1 cellular context compared by ENCODE assay signal in genomic region chr7:139133335-139134139, GRCh38.
TF ChIP-seq lines count a peak whose summit lies in the region.

No MANE protein-coding gene starts in this region.

TF ChIP-seq in HepG2, 621 proteins besides CTCF, POLR2A, EP300 and RAD21 (continued from another document and continues in another):
- peak; percentile 69 for TF ChIP-seq FOXP4 (CRISPR knock-in tag; IDR thresholded peaks at IDR 0.05)
- no peak for TF ChIP-seq ISX (CRISPR knock-in tag; conservative IDR thresholded peaks at IDR 0.05)
- TF ChIP-seq ZNF713 (CRISPR knock-in tag; IDR thresholded peaks at IDR 0.05), result no peak
- TF ChIP-seq ZNF510 (CRISPR knock-in tag; IDR thresholded peaks at IDR 0.05; ENCODE audit: low read depth), result no peak
- TF ChIP-seq RFX3 (CRISPR knock-in tag; IDR thresholded peaks at IDR 0.05), result peak; percentile 94
- TF ChIP-seq THYN1 (CRISPR knock-in tag; IDR thresholded peaks at IDR 0.05; ENCODE audit: borderline replicate concordance, low read depth), result no peak
- TF ChIP-seq HDAC6 (IDR thresholded peaks at IDR 0.05; ENCODE audit: low read depth, low read length), result no peak
- no peak for TF ChIP-seq SNRNP70 (IDR thresholded peaks at IDR 0.05; ENCODE audit: low read depth, low read length)
- no peak for TF ChIP-seq DNMT1 (CRISPR knock-in tag; IDR thresholded peaks at IDR 0.05)
- TF ChIP-seq HES4 (CRISPR knock-in tag; IDR thresholded peaks at IDR 0.05; ENCODE audit: borderline replicate concordance), result peak; percentile 79; the same call in 1 of the 2 replicates
- no peak for TF ChIP-seq NONO (IDR thresholded peaks at IDR 0.05)
- TF ChIP-seq NONO (CRISPR knock-in tag; conservative IDR thresholded peaks at IDR 0.05), result peak; percentile 87
- TF ChIP-seq TOPORS (CRISPR knock-in tag; IDR thresholded peaks at IDR 0.05), result no peak
- TF ChIP-seq PHF5A (CRISPR knock-in tag; IDR thresholded peaks at IDR 0.05; ENCODE audit: low read depth, unreplicated experiment), result no peak
- TF ChIP-seq E2F2 (CRISPR knock-in tag; IDR thresholded peaks at IDR 0.05; ENCODE audit: borderline replicate concordance), result 0 out of 2 replicates have a peak, but pooled peaks have one; percentile 30
- TF ChIP-seq HOMEZ (CRISPR knock-in tag; IDR thresholded peaks at IDR 0.05; ENCODE audit: low read depth), result peak; percentile 27; the same call in 1 of the 2 replicates
- TF ChIP-seq ZSCAN30 (CRISPR knock-in tag; IDR thresholded peaks at IDR 0.05), result no peak
- TF ChIP-seq ZNF501 (CRISPR knock-in tag; IDR thresholded peaks at IDR 0.05), result peak; percentile 85
- no peak for TF ChIP-seq HNRNPL (IDR thresholded peaks at IDR 0.05; ENCODE audit: low read depth, low read length)
- peak; percentile 44; the same call in 1 of the 2 replicates for TF ChIP-seq ZFP41 (CRISPR knock-in tag; IDR thresholded peaks at IDR 0.05; ENCODE audit: borderline replicate concordance)
- TF ChIP-seq PHB2 (IDR thresholded peaks at IDR 0.05; ENCODE audit: partially characterized antibody), result no peak
- peak; percentile 87; the same call in 1 of the 2 replicates for TF ChIP-seq TARDBP (CRISPR knock-in tag; IDR thresholded peaks at IDR 0.05)
- peak; percentile 93 for TF ChIP-seq TFDP1 (CRISPR knock-in tag; IDR thresholded peaks at IDR 0.05; ENCODE audit: borderline replicate concordance)
- no peak for TF ChIP-seq REL (CRISPR knock-in tag; conservative IDR thresholded peaks at IDR 0.05)
- TF ChIP-seq MYC (CRISPR knock-in tag; IDR thresholded peaks at IDR 0.05; ENCODE audit: borderline replicate concordance), result peak; percentile 72; the same call in 1 of the 2 replicates
- no peak for TF ChIP-seq HMGA1 (CRISPR knock-in tag; conservative IDR thresholded peaks at IDR 0.05)
- TF ChIP-seq NCOR1 (IDR thresholded peaks at IDR 0.05; ENCODE audit: borderline replicate concordance, low read length), result peak; percentile 74; the same call in 1 of the 2 replicates
- no peak for TF ChIP-seq TBP (CRISPR knock-in tag; IDR thresholded peaks at IDR 0.05)
- TF ChIP-seq ISL2 (CRISPR knock-in tag; IDR thresholded peaks at IDR 0.05), result peak; percentile 53; the same call in 1 of the 2 replicates
- no peak for TF ChIP-seq CREB3 (CRISPR knock-in tag; IDR thresholded peaks at IDR 0.05)
- TF ChIP-seq ZIK1 (CRISPR knock-in tag; IDR thresholded peaks at IDR 0.05; ENCODE audit: borderline replicate concordance, low read depth), result no peak
- TF ChIP-seq MAZ (IDR thresholded peaks at IDR 0.05; ENCODE audit: borderline replicate concordance, low read depth, low read length), result no peak
- TF ChIP-seq MAZ (CRISPR knock-in tag; IDR thresholded peaks at IDR 0.05; ENCODE audit: low read depth), result peak; percentile 91
- no peak for TF ChIP-seq ZNF484 (CRISPR knock-in tag; IDR thresholded peaks at IDR 0.05; ENCODE audit: borderline replicate concordance, low read depth)
- no peak for TF ChIP-seq ZKSCAN5 (CRISPR knock-in tag; IDR thresholded peaks at IDR 0.05)
- TF ChIP-seq ZNF121 (CRISPR knock-in tag; IDR thresholded peaks at IDR 0.05), result 0 out of 2 replicates have a peak, but pooled peaks have one; percentile 33
- no peak for TF ChIP-seq AGO1 (IDR thresholded peaks at IDR 0.05; ENCODE audit: low read depth, low read length, poor library complexity, severe bottlenecking)
- TF ChIP-seq NFIB (CRISPR knock-in tag; IDR thresholded peaks at IDR 0.05; ENCODE audit: borderline replicate concordance), result no peak
- TF ChIP-seq DPF2 (CRISPR knock-in tag; IDR thresholded peaks at IDR 0.05; ENCODE audit: borderline replicate concordance, low read depth), result 0 out of 2 replicates have a peak, but pooled peaks have one; percentile 17
- TF ChIP-seq BRD4 (CRISPR knock-in tag; IDR thresholded peaks at IDR 0.05), result peak; percentile 85
- peak; percentile 86 for TF ChIP-seq POGZ (CRISPR knock-in tag; IDR thresholded peaks at IDR 0.05)
- no peak for TF ChIP-seq ATF5 (CRISPR knock-in tag; IDR thresholded peaks at IDR 0.05; ENCODE audit: low read depth)
- TF ChIP-seq RXRB (CRISPR knock-in tag; IDR thresholded peaks at IDR 0.05; ENCODE audit: borderline replicate concordance), result peak; percentile 79
- peak; percentile 80 for TF ChIP-seq PRDM10 (CRISPR knock-in tag; IDR thresholded peaks at IDR 0.05; ENCODE audit: low read depth)
- 0 out of 2 replicates have a peak, but pooled peaks have one; percentile 11 for TF ChIP-seq ZNF644 (CRISPR knock-in tag; IDR thresholded peaks at IDR 0.05; ENCODE audit: low read depth)
- no peak for TF ChIP-seq IRX3 (CRISPR knock-in tag; IDR thresholded peaks at IDR 0.05; ENCODE audit: borderline replicate concordance, low read depth)
- TF ChIP-seq CSRNP2 (CRISPR knock-in tag; conservative IDR thresholded peaks at IDR 0.05; ENCODE audit: low read depth), result no peak
- TF ChIP-seq PREB (CRISPR knock-in tag; IDR thresholded peaks at IDR 0.05), result peak; percentile 25; the same call in 1 of the 2 replicates
- TF ChIP-seq CENPBD1 (CRISPR knock-in tag; IDR thresholded peaks at IDR 0.05; ENCODE audit: borderline replicate concordance, low read depth), result no peak
- peak; percentile 74; the same call in 1 of the 2 replicates for TF ChIP-seq KLF9 (CRISPR knock-in tag; IDR thresholded peaks at IDR 0.05; ENCODE audit: low read depth)
- TF ChIP-seq ZNF782 (CRISPR knock-in tag; IDR thresholded peaks at IDR 0.05; ENCODE audit: borderline replicate concordance), result peak; percentile 79; the same call in 1 of the 2 replicates
- peak; percentile 72; the same call in 1 of the 2 replicates for TF ChIP-seq IRF9 (CRISPR knock-in tag; IDR thresholded peaks at IDR 0.05; ENCODE audit: borderline replicate concordance)
- TF ChIP-seq U2AF1 (optimal IDR thresholded peaks at IDR 0.05; ENCODE audit: low read depth, low read length), result peak; percentile 96
- TF ChIP-seq MLLT10 (CRISPR knock-in tag; IDR thresholded peaks at IDR 0.05), result no peak
- peak; percentile 75 for TF ChIP-seq ZNF263 (CRISPR knock-in tag; IDR thresholded peaks at IDR 0.05)
- TF ChIP-seq ARNT (IDR thresholded peaks at IDR 0.05), result no peak
